Comparison of ENCODE assay signal across 13 cellular contexts in genomic region chr12:9034095-9034494, GRCh38. TPM values are rescaled to one million over a fixed set of nuclear protein-coding genes. Genes with fewer than 3 reads are reported as not detected.
DNase-seq lines count a peak whose midpoint lies in the region; ATAC-seq, FAIRE-seq and TF ChIP-seq lines count a peak whose summit lies in the region.
"Had no signal": no experiment of that assay in that cellular context is flagged by ENCODE, and none has a peak within 500 bp of the region (broad histone marks: within the 10 kb centered on the region; RNA-seq: fewer than 3 reads in every experiment).

No MANE protein-coding gene starts in this region.

- peaks cover 37% of the 10 kb centered on the region for H3K4me1 Mint-ChIP-seq in activated T-cell treated with anti-CD3 and anti-CD28 coated beads, Interleukin-2, amount 50 U/mL, for 72 hours (ENCODE audit: low read depth)
- H3K4me1 Mint-ChIP-seq in stimulated activated effector memory CD8-positive, alpha-beta T cell treated with anti-CD3 and anti-CD28 coated beads, Interleukin-12 subunit alpha, Interleukin-12 subunit beta, amount 100 ng/mL, for 72 hours = peaks cover 32% of the 10 kb centered on the region
- peaks cover 73 to 84% of the 10 kb centered on the region in 2 donors for H3K4me1 Mint-ChIP-seq in immature natural killer cell

- no peak for DNase-seq in activated CD4-positive, CD25-positive, alpha-beta regulatory T cell (lab: John Stamatoyannopoulos, UW)
- no peak for DNase-seq in activated T-cell treated with anti-CD3 and anti-CD28 coated beads, Interleukin-2, amount 50 U/mL, for 72 hours
- DNase-seq in activated T-cell treated with anti-CD3 and anti-CD28 coated beads, Interleukin-2, amount 50 U/mL, for 1 hour = no peak
- DNase-seq in GM12891 (ENCODE audit: insufficient read length, low spot score) (no peak), immature natural killer cell (no peak)
- no peak for DNase-seq in stimulated activated effector memory CD8-positive, alpha-beta T cell treated with anti-CD3 and anti-CD28 coated beads, Interleukin-12 subunit alpha, Interleukin-12 subunit beta, amount 100 ng/mL, for 72 hours (ENCODE audit: low spot score in 2 of 2)
- DNase-seq in stimulated activated CD4-positive, alpha-beta T cell treated with anti-CD3 and anti-CD28 coated beads, Interleukin-4, amount 100 ng/mL, for 1 hour = no peak
- DNase-seq: DMS53, GF-D8, H7 had no signal

- peak; percentile 50 for FAIRE-seq in GM12891 (lab: Jason Lieb, UNC)

- H3K36me3 Mint-ChIP-seq in activated T-cell treated with anti-CD3 and anti-CD28 coated beads, Interleukin-2, amount 50 U/mL, for 72 hours (ENCODE audit: insufficient read depth in 2 of 2) = peaks cover 0 to 3% of the 10 kb centered on the region in 2 donors
- peaks cover 13% of the 10 kb centered on the region for H3K36me3 Mint-ChIP-seq in stimulated activated effector memory CD8-positive, alpha-beta T cell treated with anti-CD3 and anti-CD28 coated beads, Interleukin-12 subunit alpha, Interleukin-12 subunit beta, amount 100 ng/mL, for 72 hours
- H3K36me3 Mint-ChIP-seq in immature natural killer cell = peaks cover 5 to 14% (median 8%) of the 10 kb centered on the region in 3 donors
- H3K36me3 Mint-ChIP-seq: CD14-positive monocyte had no signal

- H3K4me3 Mint-ChIP-seq in activated T-cell treated with anti-CD3 and anti-CD28 coated beads, Interleukin-2, amount 50 U/mL, for 72 hours = no peak overlapping the region
- no peak overlapping the region for H3K4me3 Mint-ChIP-seq in stimulated activated effector memory CD8-positive, alpha-beta T cell treated with anti-CD3 and anti-CD28 coated beads, Interleukin-12 subunit alpha, Interleukin-12 subunit beta, amount 100 ng/mL, for 72 hours
- H3K4me3 Mint-ChIP-seq in immature natural killer cell = no peak overlapping the region
- H3K4me3 Mint-ChIP-seq: CD14-positive monocyte, GM23338 had no signal

- TF ChIP-seq POLR2A in GM12891 (IDR thresholded peaks at IDR 0.05; ENCODE audit: low read depth, low read length) = no peak

- no peaks in the 10 kb centered on the region for H3K27me3 Mint-ChIP-seq in activated T-cell treated with anti-CD3 and anti-CD28 coated beads, Interleukin-2, amount 50 U/mL, for 72 hours (ENCODE audit: low read depth)
- H3K27me3 Mint-ChIP-seq in immature natural killer cell (ENCODE audit: low read depth in 3 of 3) = peaks cover 0 to 3% (median 0%) of the 10 kb centered on the region in 3 donors

- no peak overlapping the region for H3K27ac Mint-ChIP-seq in activated T-cell treated with anti-CD3 and anti-CD28 coated beads, Interleukin-2, amount 50 U/mL, for 72 hours
- no peak overlapping the region for H3K27ac Mint-ChIP-seq in stimulated activated effector memory CD8-positive, alpha-beta T cell treated with anti-CD3 and anti-CD28 coated beads, Interleukin-12 subunit alpha, Interleukin-12 subunit beta, amount 100 ng/mL, for 72 hours
- peak overlapping the region in 1 of 6 donors; percentile 5 for H3K27ac Mint-ChIP-seq in immature natural killer cell
- H3K27ac Mint-ChIP-seq: GM23338 had no signal

- H3K9me3 Mint-ChIP-seq in activated T-cell treated with anti-CD3 and anti-CD28 coated beads, Interleukin-2, amount 50 U/mL, for 72 hours = peaks cover 0 to 3% of the 10 kb centered on the region in 2 donors
- H3K9me3 Mint-ChIP-seq in stimulated activated effector memory CD8-positive, alpha-beta T cell treated with anti-CD3 and anti-CD28 coated beads, Interleukin-12 subunit alpha, Interleukin-12 subunit beta, amount 100 ng/mL, for 72 hours = no peaks in the 10 kb centered on the region
- H3K9me3 Mint-ChIP-seq in immature natural killer cell = no peaks in the 10 kb centered on the region

- peak; percentile 27 to 64 for ATAC-seq in activated CD4-positive, CD25-positive, alpha-beta regulatory T cell treated with anti-CD3 and anti-CD28 coated beads, Interleukin-2, amount 50 U/mL, for 24 hours
- peak; percentile 59 to 72 for ATAC-seq in activated T-cell treated with anti-CD3 and anti-CD28 coated beads, Interleukin-2, amount 50 U/mL, for 72 hours (replicated peaks in 1 of 2)
- ATAC-seq in stimulated activated effector memory CD8-positive, alpha-beta T cell treated with anti-CD3 and anti-CD28 coated beads, Interleukin-12 subunit alpha, Interleukin-12 subunit beta, amount 100 ng/mL, for 72 hours = peak; percentile 90
- ATAC-seq: GM23338 had no signal

TF ChIP-seq in GM12891, 5 proteins besides CTCF, POLR2A, EP300 and RAD21:
- TF ChIP-seq POU2F2 (IDR thresholded peaks at IDR 0.05; ENCODE audit: low read depth, low read length) = no peak
- TF ChIP-seq SPI1 (IDR thresholded peaks at IDR 0.05; ENCODE audit: low read depth, low read length) = no peak
- no peak for TF ChIP-seq TAF1 (IDR thresholded peaks at IDR 0.05; ENCODE audit: low read depth, low read length)
- no peak for TF ChIP-seq POLR2AphosphoS5 (IDR thresholded peaks at IDR 0.05; ENCODE audit: low read depth, low read length)
- no peak for TF ChIP-seq PAX5 (IDR thresholded peaks at IDR 0.05; ENCODE audit: insufficient read depth, low read length, severe bottlenecking)

RNA-seq across cellular contexts. Expression of gene KLRG1, which starts 44.7 kb away (rescaled TPM):
- 1 to 10 TPM; 2.5 to 5.5 TPM for total RNA-seq in activated T-cell treated with anti-CD3 and anti-CD28 coated beads, Interleukin-2, amount 50 U/mL, for 72 hours
- polyA plus RNA-seq in GM12891 (2012; ENCODE audit: low read depth, missing spikeins) = 1.5 TPM
- 100 to 1,000 TPM; 183 to 569 (median 308) TPM for polyA plus RNA-seq in immature natural killer cell
